ENCODE assay signal across 2 cellular contexts in genomic region chr9:122380293-122380692, GRCh38.
TF ChIP-seq lines count a peak whose summit lies in the region.

No MANE protein-coding gene starts in this region.

TF ChIP-seq in HEK293, 187 proteins besides CTCF, POLR2A, EP300 and RAD21 (continued from another document and continues in another):
- TF ChIP-seq ZNF518A (tag by site-specific recombination; conservative IDR thresholded peaks at IDR 0.05; ENCODE audit: low read depth): peak; percentile 60; the same call in 1 of the 2 replicates
- TF ChIP-seq INSM2 (tag by site-specific recombination; IDR thresholded peaks at IDR 0.05): no peak
- no peak for TF ChIP-seq ZBTB48 (tag by site-specific recombination; IDR thresholded peaks at IDR 0.05)
- peak; percentile 53 for TF ChIP-seq ZNF426 (tag by site-specific recombination; IDR thresholded peaks at IDR 0.05)
- TF ChIP-seq ZNF157 (tag by site-specific recombination; IDR thresholded peaks at IDR 0.05): no peak
- TF ChIP-seq PRDM10 (tag by site-specific recombination; IDR thresholded peaks at IDR 0.05): no peak
- no peak for TF ChIP-seq ZNF175 (tag by site-specific recombination; IDR thresholded peaks at IDR 0.05)
- peak; percentile 42 for TF ChIP-seq ZNF555 (tag by site-specific recombination; conservative IDR thresholded peaks at IDR 0.05)
- TF ChIP-seq ZNF692 (tag by site-specific recombination; IDR thresholded peaks at IDR 0.05): no peak
- TF ChIP-seq ZNF623 (tag by site-specific recombination; IDR thresholded peaks at IDR 0.05): peak; percentile 23; the same call in 1 of the 2 replicates
- TF ChIP-seq ZNF704 (tag by site-specific recombination; IDR thresholded peaks at IDR 0.05): no peak

TF ChIP-seq in K562, 482 proteins besides CTCF, POLR2A, EP300 and RAD21 (continued from another document):
- TF ChIP-seq ZBTB40 (IDR thresholded peaks at IDR 0.05) (peak; percentile 77), ZBTB40 (CRISPR knock-in tag; IDR thresholded peaks at IDR 0.05) (no peak)
